In the genomic region with DNA sequence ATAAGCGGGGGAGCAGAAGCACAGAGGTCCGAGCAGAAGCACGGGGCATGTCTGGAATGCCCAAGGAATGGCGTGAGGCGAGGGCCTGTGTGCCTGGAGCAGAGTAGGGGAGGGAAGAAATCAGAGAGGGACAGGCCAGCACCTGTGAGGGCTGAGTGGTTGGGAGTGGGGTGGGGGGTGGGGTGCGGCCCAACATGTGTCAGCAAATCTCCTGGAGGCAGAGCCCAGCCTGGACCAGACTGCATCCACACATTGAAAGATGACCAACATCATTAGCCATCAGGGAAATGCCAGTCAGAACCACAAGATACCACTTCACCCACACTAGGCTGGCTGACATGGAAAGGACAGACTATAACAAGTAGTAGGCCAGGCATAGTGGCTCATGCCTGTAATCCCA, we compare ENCODE assay signal across 13 cellular contexts. TPM values are rescaled to one million over a fixed set of nuclear protein-coding genes. Genes with fewer than 3 reads are reported as not detected.
A peak's percentile ranks its signal among the peaks of the same experiment; 100 is the strongest.
DNase-seq lines count a peak whose midpoint lies in the region; ATAC-seq, FAIRE-seq and TF ChIP-seq lines count a peak whose summit lies in the region.
"Had no signal": no experiment of that assay in that cellular context is flagged by ENCODE, and none has a peak within 500 bp of the region (broad histone marks: within the 10 kb centered on the region; RNA-seq: fewer than 3 reads in every experiment).

No MANE protein-coding gene starts in this region.

- no peak overlapping the region for H3K9ac ChIP-seq in H9 (ENCODE audit: extremely low read depth, insufficient read length, low read length)

- H3K36me3 ChIP-seq in bronchial epithelial cell (ENCODE audit: control insufficient read depth, insufficient read depth, low read length): peaks cover 20% of the 10 kb centered on the region
- peaks cover 11% of the 10 kb centered on the region for H3K36me3 ChIP-seq in H7 (replicated peaks; ENCODE audit: control insufficient read depth, insufficient read depth, low read length)

- no peak overlapping the region for H3K4me3 Mint-ChIP-seq in H9
- no peak overlapping the region for H3K4me3 Mint-ChIP-seq in naive thymus-derived CD8-positive, alpha-beta T cell
- H3K4me3 Mint-ChIP-seq: T-cell had no signal

- H3K36me3 Mint-ChIP-seq in H9 (ENCODE audit: insufficient read depth in 1 of 3, low read depth in 3 of 3): peaks cover 21 to 55% (median 53%) of the 10 kb centered on the region in 3 experiments; a peak in 6 of 7 replicates
- peaks cover 0 to 75% (median 3%) of the 10 kb centered on the region in 3 donors for H3K36me3 Mint-ChIP-seq in naive thymus-derived CD8-positive, alpha-beta T cell

- no peak overlapping the region for H2BK20ac ChIP-seq in H9 (ENCODE audit: low read depth, low read length, poor library complexity, severe bottlenecking)

- no peak overlapping the region for H2BK5ac ChIP-seq in H9 (ENCODE audit: insufficient read length, low read length)

- H3K23ac ChIP-seq in H9 (ENCODE audit: insufficient read length, low read depth, low read length): no peak overlapping the region

- no peak overlapping the region for H2BK120ac ChIP-seq in H9 (ENCODE audit: low read depth, low read length, poor library complexity, severe bottlenecking)

- H2BK15ac ChIP-seq in H9 (ENCODE audit: low read depth, low read length): no peak overlapping the region

- no peaks in the 10 kb centered on the region for H3K27me3 Mint-ChIP-seq in H9 (ENCODE audit: low read depth)
- no peaks in the 10 kb centered on the region for H3K27me3 Mint-ChIP-seq in naive thymus-derived CD8-positive, alpha-beta T cell
- H3K27me3 Mint-ChIP-seq: T-cell had no signal

- H4K20me1 ChIP-seq in H9 (ENCODE audit: control insufficient read depth, insufficient read depth, insufficient read length): no peaks in the 10 kb centered on the region

- no peak overlapping the region for H3K56ac ChIP-seq in H9 (ENCODE audit: insufficient read length, low read depth, low read length)

- H3K14ac ChIP-seq in H9 (ENCODE audit: insufficient read depth, low read length): no peak overlapping the region; the same call in 1 of the 2 replicates

- H3K4ac ChIP-seq in H9 (ENCODE audit: low read depth, low read length): no peak overlapping the region

- no peak overlapping the region for H3T11ph ChIP-seq in H9 (ENCODE audit: low read length)

- no peaks in the 10 kb centered on the region for H3K23me2 ChIP-seq in H9 (ENCODE audit: insufficient read length, low read depth, low read length, poor library complexity, severe bottlenecking)

- H3K4me3 ChIP-seq in AG10803 (ENCODE audit: low read length) (no peak overlapping the region), bronchial epithelial cell (ENCODE audit: low read depth, low read length) (no peak overlapping the region), H7 (ENCODE audit: insufficient read depth, low read depth, low read length) (no peak overlapping the region)
- H3K4me3 ChIP-seq: tibial nerve had no signal

- H3K9me3 Mint-ChIP-seq in H9: no peaks in the 10 kb centered on the region; a peak in 1 of 5 replicates
- H3K9me3 Mint-ChIP-seq in naive thymus-derived CD8-positive, alpha-beta T cell: no peaks in the 10 kb centered on the region
- H3K9me3 Mint-ChIP-seq: T-cell had no signal

- H3K4me1 ChIP-seq in H9 (ENCODE audit: insufficient read depth, low read length): no peaks in the 10 kb centered on the region

- DNase-seq in AG10803 (ENCODE audit: low read depth) (peak; percentile 18), H9 (no peak), bronchial epithelial cell (ENCODE audit: low read depth) (peak; percentile 70), D721Med (ENCODE audit: insufficient read length, low spot score) (no peak), H7 (no peak), 8988T (no peak)
- no peak for DNase-seq in naive thymus-derived CD8-positive, alpha-beta T cell
- DNase-seq: DMS 273 treated with DMSO at 0.1 percent for 48 hours, hippocampal formation, T-cell had no signal

- TF ChIP-seq CTCF in AG10803 (conservative IDR thresholded peaks at IDR 0.05; ENCODE audit: low read length): no peak
- TF ChIP-seq CTCF in H9 (conservative IDR thresholded peaks at IDR 0.05): no peak
- TF ChIP-seq CTCF in bronchial epithelial cell (IDR thresholded peaks at IDR 0.05; ENCODE audit: insufficient read depth, low read length, severe bottlenecking): no peak
- TF ChIP-seq CTCF in D721Med (IDR thresholded peaks at IDR 0.05; ENCODE audit: insufficient read depth, missing control alignments): no peak

- FAIRE-seq in bronchial epithelial cell (lab: Jason Lieb, UNC) (no peak), D721Med (lab: Jason Lieb, UNC) (no peak)

- no peak for ATAC-seq in naive thymus-derived CD8-positive, alpha-beta T cell
- no peak for ATAC-seq in HG03280 (IDR thresholded peaks at IDR 0.05; ENCODE audit: unreplicated experiment)
- ATAC-seq: T-cell had no signal

- H4K5ac ChIP-seq in H9 (ENCODE audit: insufficient read length, low read depth, low read length): no peak overlapping the region

- H3K4me1 Mint-ChIP-seq in H9: no peaks in the 10 kb centered on the region; a peak in 2 of 4 replicates
- H3K4me1 Mint-ChIP-seq in naive thymus-derived CD8-positive, alpha-beta T cell: peaks cover 27 to 62% (median 46%) of the 10 kb centered on the region in 4 donors

- H3K27me3 ChIP-seq in H9 (ENCODE audit: insufficient read depth, low read length) (no peaks in the 10 kb centered on the region), bronchial epithelial cell (ENCODE audit: control insufficient read depth, insufficient read depth, low read length) (no peaks in the 10 kb centered on the region), H7 (ENCODE audit: control insufficient read depth, insufficient read depth, low read length) (no peaks in the 10 kb centered on the region)
- H3K27me3 ChIP-seq: tibial nerve had no signal

- H3K27ac ChIP-seq in H9 (ENCODE audit: insufficient read length, low read depth, low read length): no peak overlapping the region
- H3K27ac ChIP-seq: tibial nerve had no signal

- H4K8ac ChIP-seq in H9 (replicated peaks; ENCODE audit: insufficient read length, low read depth, low read length): no peak overlapping the region

- no peak overlapping the region for H3K4me2 ChIP-seq in H9 (ENCODE audit: insufficient read depth, insufficient read length, low read length)

- no peak overlapping the region for H4K91ac ChIP-seq in H9 (ENCODE audit: insufficient read length, low read depth, low read length)

- no peak overlapping the region for H3K18ac ChIP-seq in H9 (ENCODE audit: insufficient read length, low read depth, low read length)

- no peak overlapping the region for H2BK12ac ChIP-seq in H9 (ENCODE audit: insufficient read length, low read depth, low read length)

- POLR2A ChIA-PET in naive thymus-derived CD8-positive, alpha-beta T cell (lab: Charles Lee): no interaction called here

- H3K9me3 ChIP-seq in H9 (ENCODE audit: control insufficient read depth, low read depth, low read length): no peaks in the 10 kb centered on the region
- H3K9me3 ChIP-seq: tibial nerve had no signal

- WGBS in H9 (ENCODE audit: extremely low coverage, insufficient read length, low lambda C conversion rate): no CpG with 5 or more reads among the region's 6 CpGs

- no peaks in the 10 kb centered on the region for H3K79me1 ChIP-seq in H9 (ENCODE audit: insufficient read depth, low read depth, low read length, poor library complexity, severe bottlenecking)

- peaks cover 5% of the 10 kb centered on the region; the same call in 1 of the 2 replicates for H3K79me2 ChIP-seq in H9 (ENCODE audit: insufficient read depth, low read length)

- no peak overlapping the region for H2AFZ ChIP-seq in H9 (ENCODE audit: low read length)

- H2AK5ac ChIP-seq in H9 (ENCODE audit: insufficient read length, low read length): no peak overlapping the region

- peak overlapping the region; percentile 16 to 94 (median 52); a peak in 4 of 7 replicates for H3K27ac Mint-ChIP-seq in H9
- peak overlapping the region in 6 of 10 donors; percentile 22 to 80 (median 61) for H3K27ac Mint-ChIP-seq in naive thymus-derived CD8-positive, alpha-beta T cell

RNA-seq across cellular contexts. Expression of gene CLASRP, which starts 11.2 kb away (rescaled TPM):
- total RNA-seq in H9 (2021) (87.0 and 87.1 TPM in 2 replicates), bronchial epithelial cell (12.5 and 19.2 TPM in 2 replicates)
- total RNA-seq in naive thymus-derived CD8-positive, alpha-beta T cell: 100 to 1,000 TPM; 141 to 150 TPM
- polyA plus RNA-seq in naive thymus-derived CD8-positive, alpha-beta T cell: 1 to 10 TPM; 2.0 to 6.7 (median 5.3) TPM
- 31.4 and 35.2 TPM in 2 replicates for total RNA-seq in H7 (2014; rRNA removed; shearing (Covaris generic))

RNA-seq across cellular contexts. Expression of gene ZNF296, which starts 26.2 kb away (rescaled TPM):
- 14.3 and 14.8 TPM in 2 replicates for total RNA-seq in H9 (2021)
- under 0.01 and 0.51 TPM in 2 replicates for total RNA-seq in bronchial epithelial cell
- 1 to 10 TPM; 2.3 to 2.4 TPM for total RNA-seq in naive thymus-derived CD8-positive, alpha-beta T cell
- polyA plus RNA-seq in naive thymus-derived CD8-positive, alpha-beta T cell: 1 to 10 TPM; 1.0 to 1.6 (median 1.1) TPM
- total RNA-seq in H7 (2014; rRNA removed; shearing (Covaris generic)): 2.6 and 4.2 TPM in 2 replicates
- total RNA-seq: fibroblast of lung had no signal

RNA-seq across cellular contexts. Expression of gene GEMIN7, which starts 29.0 kb away (rescaled TPM):
- 46.0 and 47.2 TPM in 2 replicates for total RNA-seq in H9 (2021)
- total RNA-seq in bronchial epithelial cell: 21.3 and 23.2 TPM in 2 replicates
- total RNA-seq in naive thymus-derived CD8-positive, alpha-beta T cell: 10 to 100 TPM; 13.5 to 19.8 TPM
- polyA plus RNA-seq in naive thymus-derived CD8-positive, alpha-beta T cell: 10 to 100 TPM; 44.2 to 70.0 (median 50.3) TPM
- 72.2 and 77.0 TPM in 2 replicates for total RNA-seq in H7 (2014; rRNA removed; shearing (Covaris generic))

RNA-seq across cellular contexts. Expression of gene PPP1R37, which starts 42.9 kb away (rescaled TPM):
- total RNA-seq in H9 (2021) (29.9 and 33.6 TPM in 2 replicates), bronchial epithelial cell (19.2 and 19.5 TPM in 2 replicates)
- total RNA-seq in naive thymus-derived CD8-positive, alpha-beta T cell: 10 to 100 TPM; 32.9 to 33.3 TPM
- polyA plus RNA-seq in naive thymus-derived CD8-positive, alpha-beta T cell: 1 to 10 TPM in 1 of 3 donors, under 1 TPM in 2; 0.40 to 2.0 (median 0.83) TPM
- total RNA-seq in H7 (2014; rRNA removed; shearing (Covaris generic)): 30.0 and 32.9 TPM in 2 replicates

RNA-seq across cellular contexts. Expression of gene RELB, which starts 48.8 kb away (rescaled TPM):
- total RNA-seq in H9 (2021): 13.7 and 14.3 TPM in 2 replicates
- total RNA-seq in bronchial epithelial cell: 2.1 and 3.7 TPM in 2 replicates
- 10 to 100 TPM; 30.2 to 41.6 TPM for total RNA-seq in naive thymus-derived CD8-positive, alpha-beta T cell
- 10 to 100 TPM in 1 of 3 donors, 1 to 10 TPM in 2; 6.7 to 17.2 (median 8.3) TPM for polyA plus RNA-seq in naive thymus-derived CD8-positive, alpha-beta T cell
- 2.7 and 4.1 TPM in 2 replicates for total RNA-seq in H7 (2014; rRNA removed; shearing (Covaris generic))

Comparison
In these comparisons a context has a peak if more than half of its experiments do, and no peak if none do; other contexts are left out.
1. DNase-seq: peak in AG10803 (single experiment) and bronchial epithelial cell (single experiment); none in H9 (single experiment), naive thymus-derived CD8-positive, alpha-beta T cell (0 of 10), D721Med (single experiment), H7 (single experiment) and 8988T (single experiment).